ENCODE assay signal across 2 cellular contexts in genomic region chr9:37167456-37167855, GRCh38.
A peak's percentile ranks its signal among the peaks of the same experiment; 100 is the strongest.
TF ChIP-seq lines count a peak whose summit lies in the region.

No MANE protein-coding gene starts in this region.

TF ChIP-seq in HCT116, 20 proteins besides CTCF, POLR2A, EP300 and RAD21:
- TF ChIP-seq FOSL1 (IDR thresholded peaks at IDR 0.05; ENCODE audit: low read depth): peak; percentile 24; the same call in 1 of the 2 replicates
- TF ChIP-seq SIN3A (IDR thresholded peaks at IDR 0.05; ENCODE audit: low read depth): no peak

TF ChIP-seq in endothelial cell of umbilical vein, 7 proteins besides CTCF, POLR2A, EP300 and RAD21 (continued from another document):
- TF ChIP-seq MAX (IDR thresholded peaks at IDR 0.05; ENCODE audit: insufficient read depth, insufficient read length) (no peak), JUN (IDR thresholded peaks at IDR 0.05; ENCODE audit: borderline replicate concordance, insufficient read depth, insufficient read length, low read depth) (peak; percentile 37), MYC (IDR thresholded peaks at IDR 0.05; ENCODE audit: low read depth, low read length) (no peak), EZH2 (IDR thresholded peaks at IDR 0.05; ENCODE audit: borderline replicate concordance, low read depth, low read length, severe bottlenecking) (no peak), GATA2 (IDR thresholded peaks at IDR 0.05; ENCODE audit: insufficient read depth, insufficient read length, low read depth, low read length) (no peak), POLR2AphosphoS5 (IDR thresholded peaks at IDR 0.05; ENCODE audit: insufficient read depth, low read depth, low read length) (no peak)
